Comparison of ENCODE assay signal across 7 cellular contexts in the genomic region with DNA sequence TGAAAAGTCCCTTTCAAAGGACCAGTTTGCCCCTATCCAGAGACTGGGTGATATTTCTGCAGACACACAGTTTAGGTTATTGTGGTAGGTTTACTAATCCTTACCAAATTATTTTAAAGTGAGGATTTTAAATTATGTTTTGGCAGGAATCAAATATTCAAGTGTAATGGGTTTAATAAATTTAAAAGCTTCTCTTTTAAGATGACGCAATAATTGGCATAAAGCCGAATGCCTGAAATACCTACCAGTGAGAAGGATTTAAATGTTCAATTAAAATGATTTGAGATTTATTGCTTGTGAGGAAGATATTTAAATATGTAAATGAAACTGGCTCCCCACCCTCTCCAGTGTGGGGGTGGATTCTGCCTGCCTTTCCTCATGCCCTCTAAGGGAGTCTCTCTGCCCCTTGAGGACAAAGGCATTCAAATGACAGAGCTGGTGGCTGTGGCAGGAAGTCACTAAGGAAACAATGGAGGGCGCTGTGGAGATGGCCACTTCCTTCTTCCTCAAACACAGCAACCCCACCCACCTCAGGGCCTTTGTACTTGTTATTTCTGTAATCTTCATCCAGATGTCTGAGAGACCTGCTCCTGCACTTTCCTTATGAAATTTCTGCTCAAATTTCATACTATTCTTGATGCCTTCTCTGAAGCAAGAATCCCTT.
DNase-seq lines count a peak whose midpoint lies in the region; ATAC-seq and TF ChIP-seq lines count a peak whose summit lies in the region.

No MANE protein-coding gene starts in this region.

- intact Hi-C loops in left colon (cut with DNase I, micrococcal nuclease) = no loop called here

- peak; percentile 3 for TF ChIP-seq CTCF in GM20000 (IDR thresholded peaks at IDR 0.05; ENCODE audit: extremely low read depth, missing control alignments)

- no peak for DNase-seq in GM20000 (ENCODE audit: low spot score)
- DNase-seq in NOMO-1 treated with dmso at 0.1 percent for 144 hours (lab: John Stamatoyannopoulos, UW; ENCODE audit: unreplicated experiment) = peak; percentile 60
- DNase-seq in activated effector memory CD4-positive, alpha-beta T cell treated with anti-CD3 and anti-CD28 coated beads, Interleukin-2, amount 50 U/mL, for 16 hours = peak; percentile 75
- DNase-seq in left colon = peak; percentile 56 to 69
- no peak for DNase-seq in foreskin melanocyte

- peak; percentile 98 for ATAC-seq in left colon
- no peak for ATAC-seq in HG02938 (IDR thresholded peaks at IDR 0.05; ENCODE audit: unreplicated experiment)
- ATAC-seq in GM19023 (IDR thresholded peaks at IDR 0.05; ENCODE audit: unreplicated experiment) = no peak

Comparison
In these comparisons a context has a peak if more than half of its experiments do, and no peak if none do; other contexts are left out.
1. DNase-seq: peak in NOMO-1 treated with dmso at 0.1 percent for 144 hours (single experiment), activated effector memory CD4-positive, alpha-beta T cell treated with anti-CD3 and anti-CD28 coated beads, Interleukin-2, amount 50 U/mL, for 16 hours (single experiment) and left colon (2 of 2); none in GM20000 (single experiment) and foreskin melanocyte (single experiment).